In the genomic region with DNA sequence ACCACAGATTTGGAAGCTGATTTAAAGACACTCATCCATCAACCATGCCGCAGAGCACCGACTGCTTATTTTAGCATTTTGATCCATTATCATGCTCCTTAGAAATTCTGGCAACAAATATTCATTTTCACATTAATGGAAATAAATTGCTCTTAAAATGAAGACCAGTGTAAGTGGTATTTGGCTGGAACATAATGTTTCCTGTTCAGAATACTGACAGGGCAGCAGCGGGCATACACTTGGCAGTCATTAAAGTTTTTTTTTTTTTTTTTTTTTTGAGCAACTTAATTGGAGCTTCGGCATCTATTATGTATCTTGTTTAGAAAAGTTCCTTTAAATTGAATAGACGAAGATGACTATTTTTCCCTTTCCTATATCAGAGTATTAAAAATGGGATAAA, we compare ENCODE assay signal across 21 cellular contexts.
"Had no signal": no experiment of that assay in that cellular context is flagged by ENCODE, and none has a peak within 500 bp of the region (broad histone marks: within the 10 kb centered on the region; RNA-seq: fewer than 3 reads in every experiment).

No MANE protein-coding gene starts in this region.

- DNase-seq: activated CD4-positive, alpha-beta T cell treated with anti-CD3 and anti-CD28 coated beads for 36 hours; activated CD4-positive, CD25-positive, alpha-beta regulatory T cell; activated CD8-positive, alpha-beta memory T cell treated with anti-CD3 and anti-CD28 coated beads, Interleukin-2, amount 10 ng/mL, durations not matched to agents 7 days and 5 days; activated CD8-positive, alpha-beta T cell treated with anti-CD3 and anti-CD28 coated beads, Interleukin-2, amount 10 ng/mL, durations not matched to agents 7 days and 5 days; activated naive CD8-positive, alpha-beta T cell treated with anti-CD3 and anti-CD28 coated beads, Interleukin-2, amount 50 U/mL, for 24 hours; activated T-cell treated with anti-CD3 and anti-CD28 coated beads, Interleukin-2, amount 50 U/mL, for 48 hours; cerebellar nuclear complex; cortex of kidney; foreskin keratinocyte; islet precursor cell; naive thymus-derived CD4-positive, alpha-beta T cell; occipital lobe; psoas muscle; stimulated activated CD4-positive, alpha-beta T cell treated with anti-CD3 and anti-CD28 coated beads, Interleukin-15, amount 100 ng/mL, for 24 hours; stimulated activated CD4-positive, alpha-beta T cell treated with anti-CD3 and anti-CD28 coated beads, Interleukin-2, amount 100 ng/mL, for 24 hours; stimulated activated naive B cell treated with anti-CD40 and anti-IgM and Interleukin-4, amounts not matched to agents 10 μg/mL and 1 μg/mL and 100 μg/mL, for 72 hours; T-cell; trophoblast cell had no signal

- H3K27me3 ChIP-seq: breast epithelium, esophagus muscularis mucosa, foreskin keratinocyte had no signal

- H3K27ac ChIP-seq: breast epithelium, esophagus muscularis mucosa, foreskin keratinocyte, parathyroid adenoma, psoas muscle had no signal

- H3K4me1 ChIP-seq: breast epithelium, foreskin keratinocyte, parathyroid adenoma had no signal

- H3K36me3 ChIP-seq: breast epithelium, esophagus muscularis mucosa had no signal

- H3K9me3 ChIP-seq: breast epithelium, esophagus muscularis mucosa, psoas muscle had no signal

- ATAC-seq: activated CD4-positive, alpha-beta T cell treated with anti-CD3 and anti-CD28 coated beads for 36 hours; activated CD8-positive, alpha-beta memory T cell treated with anti-CD3 and anti-CD28 coated beads, Interleukin-2, amount 10 ng/mL, durations not matched to agents 7 days and 5 days; activated CD8-positive, alpha-beta T cell treated with anti-CD3 and anti-CD28 coated beads, Interleukin-2, amount 10 ng/mL, durations not matched to agents 7 days and 5 days; activated naive CD8-positive, alpha-beta T cell treated with anti-CD3 and anti-CD28 coated beads, Interleukin-2, amount 50 U/mL, for 24 hours; foreskin keratinocyte; naive thymus-derived CD4-positive, alpha-beta T cell; psoas muscle; stimulated activated naive B cell treated with anti-CD40 and anti-IgM and Interleukin-4, amounts not matched to agents 10 μg/mL and 1 μg/mL and 100 μg/mL, for 72 hours; T-cell had no signal

- H3K4me3 ChIP-seq: breast epithelium, psoas muscle had no signal
